ENCODE assay signal across 8 cellular contexts in the genomic region with DNA sequence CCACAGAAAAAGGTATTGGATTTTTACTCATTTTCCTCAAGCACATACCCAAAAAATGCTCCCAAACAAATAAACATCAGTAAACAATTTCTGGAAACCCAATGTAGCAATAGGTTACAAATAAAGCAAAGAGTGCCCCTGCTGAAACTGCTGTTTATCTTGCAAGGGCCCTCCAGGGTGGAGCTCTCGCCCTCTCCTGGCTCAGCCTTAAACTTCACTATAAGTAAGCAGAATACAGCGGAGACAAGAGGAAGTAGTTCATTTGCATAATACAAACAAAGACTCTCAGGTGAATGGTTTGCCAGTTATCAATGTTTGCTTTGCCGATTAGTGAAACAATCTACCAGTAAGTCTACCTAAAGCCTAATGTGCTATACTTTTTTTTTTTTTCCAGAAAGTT.
A peak's percentile ranks its signal among the peaks of the same experiment; 100 is the strongest.
DNase-seq lines count a peak whose midpoint lies in the region; ATAC-seq and TF ChIP-seq lines count a peak whose summit lies in the region.

No MANE protein-coding gene starts in this region.

- no peak for TF ChIP-seq POLR2A in NB4 (IDR thresholded peaks at IDR 0.05; ENCODE audit: extremely low read depth, insufficient read length)

- H3K4me3 ChIP-seq in H7 (ENCODE audit: insufficient read depth, low read depth, low read length) (no peak overlapping the region), NB4 (ENCODE audit: low read depth, low read length) (no peak overlapping the region)

- DNase-seq in H7 = peak; percentile 56
- peak; percentile 35 for DNase-seq in NB4 (ENCODE audit: low read depth)
- peak; percentile 71 for DNase-seq in iPS-NIHi7 (ENCODE audit: extremely low spot score)
- no peak for DNase-seq in AG08395 (ENCODE audit: low spot score)
- no peak for DNase-seq in stimulated activated CD4-positive, alpha-beta T cell treated with anti-CD3 and anti-CD28 coated beads, Interleukin-1b, Interleukin-23, amount 100 ng/mL, for 48 hours
- no peak for DNase-seq in activated CD4-positive, alpha-beta T cell treated with anti-CD3 and anti-CD28 coated beads for 1 hour

- TF ChIP-seq CTCF in NB4 (IDR thresholded peaks at IDR 0.05; ENCODE audit: low read depth, low read length) = no peak

- no peaks in the 10 kb centered on the region for H3K27me3 ChIP-seq in H7 (ENCODE audit: control insufficient read depth, insufficient read depth, low read length)

- no peaks in the 10 kb centered on the region for H3K36me3 ChIP-seq in H7 (replicated peaks; ENCODE audit: control insufficient read depth, insufficient read depth, low read length)

- ATAC-seq in GM18502 (IDR thresholded peaks at IDR 0.05; ENCODE audit: poor library complexity, unreplicated experiment) = peak; percentile 90
- ATAC-seq in GM21447 (IDR thresholded peaks at IDR 0.05; ENCODE audit: unreplicated experiment) = no peak

Comparison
In these comparisons a context has a peak if more than half of its experiments do, and no peak if none do; other contexts are left out.
1. DNase-seq: peak in H7 (single experiment), NB4 (single experiment) and iPS-NIHi7 (single experiment); none in AG08395 (single experiment), stimulated activated CD4-positive, alpha-beta T cell treated with anti-CD3 and anti-CD28 coated beads, Interleukin-1b, Interleukin-23, amount 100 ng/mL, for 48 hours (single experiment) and activated CD4-positive, alpha-beta T cell treated with anti-CD3 and anti-CD28 coated beads for 1 hour (single experiment).